ENCODE assay signal across 1 cellular context in the genomic region with DNA sequence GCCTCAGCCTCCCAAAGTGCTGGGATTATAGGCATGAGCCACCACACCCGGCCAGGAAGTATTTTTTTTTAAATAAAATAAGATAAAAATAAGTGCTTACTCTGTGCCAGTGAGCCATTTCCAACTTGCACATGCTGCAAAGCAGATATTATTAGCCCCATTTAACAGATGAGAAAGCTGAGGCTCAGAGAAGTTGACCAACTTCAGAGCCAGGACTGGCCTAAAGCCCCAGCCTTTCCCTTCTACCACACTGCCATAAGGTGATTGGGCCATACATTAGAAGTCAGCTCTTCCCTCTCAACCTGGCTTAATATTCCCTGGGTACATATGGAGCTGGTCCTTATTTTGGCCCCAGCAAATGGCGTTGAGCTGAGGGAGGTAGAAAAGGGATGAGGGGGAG.
TF ChIP-seq lines count a peak whose summit lies in the region.

No MANE protein-coding gene starts in this region.

TF ChIP-seq in WTC11, 78 proteins besides CTCF, POLR2A, EP300 and RAD21 (continued from another document):
- TF ChIP-seq IRF1 (CRISPR knock-in tag; IDR thresholded peaks at IDR 0.05) (no peak), MXD4 (CRISPR knock-in tag; IDR thresholded peaks at IDR 0.05; ENCODE audit: borderline replicate concordance) (no peak)
TF ChIP-seq in WTC11: peak in this region for 0.
